In genomic region chr11:70872299-70872698, GRCh38 we compare ENCODE assay signal across 17 cellular contexts.
A peak's percentile ranks its signal among the peaks of the same experiment; 100 is the strongest.
DNase-seq lines count a peak whose midpoint lies in the region; ATAC-seq, FAIRE-seq and TF ChIP-seq lines count a peak whose summit lies in the region.
"Had no signal": no experiment of that assay in that cellular context is flagged by ENCODE, and none has a peak within 500 bp of the region (broad histone marks: within the 10 kb centered on the region; RNA-seq: fewer than 3 reads in every experiment).

No MANE protein-coding gene starts in this region.

- no peak for TF ChIP-seq EP300 in H1 (IDR thresholded peaks at IDR 0.05; ENCODE audit: borderline replicate concordance in 1 of 2, low read depth in 2 of 2, low read length in 2 of 2)

- no peak overlapping the region for H3K4ac ChIP-seq in H1 (replicated peaks; ENCODE audit: insufficient read length, low read depth, low read length)

- in situ Hi-C loops in gastrocnemius medialis (cut with MboI; ENCODE audit: low sequenced_read_pairs in 4 of 4) = no loop called here

- FAIRE-seq in H1 (lab: Jason Lieb, UNC) (no peak), kidney (lab: Jason Lieb, UNC) (no peak)
- FAIRE-seq: GM12892 had no signal

- peaks cover 14% of the 10 kb centered on the region for H3K27me3 Mint-ChIP-seq in GM23338 (ENCODE audit: insufficient read depth, low read depth, poor library complexity)

- no peaks in the 10 kb centered on the region for H3K36me3 ChIP-seq in GM23338 (ENCODE audit: insufficient read depth)
- no peaks in the 10 kb centered on the region for H3K36me3 ChIP-seq in H1 (ENCODE audit: control insufficient read depth in 2 of 4, insufficient read depth in 4 of 4, low read length in 3 of 4)
- no peaks in the 10 kb centered on the region for H3K36me3 ChIP-seq in kidney (ENCODE audit: control insufficient read depth in 1 of 2, insufficient read depth in 2 of 2, low read length in 2 of 2)
- H3K36me3 ChIP-seq in stomach smooth muscle (ENCODE audit: control insufficient read depth in 2 of 2, insufficient read depth in 2 of 2, low read length in 2 of 2) = no peaks in the 10 kb centered on the region
- H3K36me3 ChIP-seq in OCI-LY7 (ENCODE audit: insufficient read depth, low read length) = no peaks in the 10 kb centered on the region
- no peaks in the 10 kb centered on the region for H3K36me3 ChIP-seq in gastrocnemius medialis
- H3K36me3 ChIP-seq: HAP-1 had no signal

- H3K14ac ChIP-seq in H1 (ENCODE audit: insufficient read length) = no peak overlapping the region

- no peak overlapping the region for H2BK20ac ChIP-seq in H1 (ENCODE audit: low read length)

- H3K9me2 ChIP-seq in GM23338 (ENCODE audit: insufficient read depth) (no peaks in the 10 kb centered on the region), OCI-LY7 (ENCODE audit: insufficient read depth, low read length) (no peaks in the 10 kb centered on the region)

- BruUV-seq in OCI-LY7 (replicated peaks; lab: Mats Ljungman, UMichigan) = no TSS peak

- H3K79me2 ChIP-seq in GM23338 (replicated peaks; ENCODE audit: insufficient read depth) (no peaks in the 10 kb centered on the region; the same call in 1 of the 2 replicates), H1 (ENCODE audit: control insufficient read depth in 1 of 2, insufficient read depth in 2 of 2, low read length in 2 of 2) (no peaks in the 10 kb centered on the region), OCI-LY7 (ENCODE audit: insufficient read depth, low read depth, low read length) (no peaks in the 10 kb centered on the region)

- H3K27ac Mint-ChIP-seq in GM23338 = 0 out of 2 replicates have a peak overlapping the region, but pooled peaks have one; percentile 64
- H3K27ac Mint-ChIP-seq: B cell; CD4-positive, alpha-beta T cell had no signal

- CTCF ChIA-PET in H1 (lab: Charles Lee; ENCODE audit: partially characterized antibody) = interaction anchor here (0.6 to 1.1 kb wide), 2 partner anchors 11 to 403 kb away, joined by 3 to 4 read pairs; no protein-coding TSS in a partner anchor
- CTCF ChIA-PET in OCI-LY7 (lab: Charles Lee; ENCODE audit: unreplicated experiment) = no interaction called here

- H3K79me1 ChIP-seq in H1 (ENCODE audit: low read depth, low read length) = peaks cover 4% of the 10 kb centered on the region

- H3K9me3 ChIP-seq in H1 (ENCODE audit: insufficient read depth in 2 of 2, low read depth in 1 of 2, low read length in 1 of 2) (no peaks in the 10 kb centered on the region), kidney (ENCODE audit: control insufficient read depth in 1 of 2, low read length in 2 of 2) (no peaks in the 10 kb centered on the region), stomach smooth muscle (ENCODE audit: control insufficient read depth in 2 of 2, low read length in 2 of 2) (no peaks in the 10 kb centered on the region), OCI-LY7 (ENCODE audit: low read length) (no peaks in the 10 kb centered on the region), gastrocnemius medialis (no peaks in the 10 kb centered on the region)
- H3K9me3 ChIP-seq: Caco-2, HAP-1 had no signal

- H3K27me3 ChIP-seq in GM23338 (ENCODE audit: insufficient read depth) = no peaks in the 10 kb centered on the region
- no peaks in the 10 kb centered on the region for H3K27me3 ChIP-seq in H1 (replicated peaks in 1 of 4; ENCODE audit: control insufficient read depth in 3 of 4, extremely low read depth in 1 of 4, insufficient read depth in 3 of 4, low read length in 3 of 4)
- H3K27me3 ChIP-seq in stomach smooth muscle (ENCODE audit: control insufficient read depth in 1 of 2, insufficient read depth in 2 of 2, low read length in 2 of 2) = no peaks in the 10 kb centered on the region
- peaks cover 0 to 23% (median 20%) of the 10 kb centered on the region in 3 donors for H3K27me3 ChIP-seq in gastrocnemius medialis

- peaks cover 50% of the 10 kb centered on the region for H3K4me1 Mint-ChIP-seq in GM23338
- H3K4me1 Mint-ChIP-seq: B cell had no signal

- no peak overlapping the region for H4K8ac ChIP-seq in H1 (ENCODE audit: extremely low read depth, insufficient read depth, low read length)

- H3K36me3 Mint-ChIP-seq in GM23338 (ENCODE audit: low read depth) = no peaks in the 10 kb centered on the region; the same call in 2 of the 3 replicates

- H3K4me3 ChIP-seq in GM23338 (no peak overlapping the region), H1 (ENCODE audit: extremely low read depth in 1 of 4, insufficient read depth in 2 of 4, low read depth in 3 of 4, low read length in 4 of 4) (no peak overlapping the region), kidney (ENCODE audit: low read length in 2 of 2) (no peak overlapping the region), stomach smooth muscle (ENCODE audit: low read length in 2 of 2) (peak overlapping the region in 1 of 2 donors; percentile 49), OCI-LY7 (ENCODE audit: low read depth, low read length, poor library complexity, severe bottlenecking) (no peak overlapping the region), gastrocnemius medialis (no peak overlapping the region)
- H3K4me3 ChIP-seq: HAP-1 had no signal

- H2BK120ac ChIP-seq in H1 (replicated peaks; ENCODE audit: low read depth, low read length) = no peak overlapping the region

- H4K20me1 ChIP-seq in GM23338 (replicated peaks; ENCODE audit: insufficient read depth) = peaks cover 19% of the 10 kb centered on the region
- peaks cover 3 to 13% of the 10 kb centered on the region in 2 experiments for H4K20me1 ChIP-seq in H1 (replicated peaks in 1 of 2; ENCODE audit: control insufficient read depth in 1 of 2, insufficient read depth in 2 of 2, low read length in 2 of 2)
- no peaks in the 10 kb centered on the region for H4K20me1 ChIP-seq in OCI-LY7 (ENCODE audit: insufficient read depth, low read length)

- no peak overlapping the region; the same call in 1 of the 2 replicates for H2AK5ac ChIP-seq in H1 (ENCODE audit: low read depth, low read length)

- DNase-seq in GM23338 (ENCODE audit: low spot score) (no peak), H1 (ENCODE audit: low read depth in 1 of 2, low spot score in 2 of 2) (no peak), kidney (peak; percentile 27), AG20443 (ENCODE audit: low spot score) (no peak), OCI-LY7 (ENCODE audit: low spot score) (no peak), gastrocnemius medialis (no peak)
- no peak for DNase-seq in NK-92 treated with Interleukin-12 subunit alpha and Interleukin-12 subunit beta, amount 100 ng/mL, for 24 hours (lab: John Stamatoyannopoulos, UW)
- DNase-seq: 8988T; C1 segment of cervical spinal cord; Caco-2; CD4-positive, alpha-beta T cell; GDM1; GOT3 had no signal

- intact Hi-C loops in kidney (cut with DNase I) (no loop called here), OCI-LY7 (cut with micrococcal nuclease; ENCODE audit: unreplicated experiment) (no loop called here), gastrocnemius medialis (cut with DNase I; ENCODE audit: low total_unique reads) (no loop called here)

- POLR2A ChIA-PET in H1 (lab: Charles Lee; ENCODE audit: partially characterized antibody) (interaction anchor here (1.5 kb wide), 1 partner anchor 23 kb away, joined by 3 read pairs; no protein-coding TSS in a partner anchor), OCI-LY7 (lab: Charles Lee) (no interaction called here)

- H4K5ac ChIP-seq in H1 (ENCODE audit: insufficient read length, low read depth, low read length) = no peak overlapping the region

- WGBS in H1 (ENCODE audit: extremely low coverage in 1 of 2, insufficient coverage in 1 of 2, insufficient read length in 1 of 2, insufficient replicate concordance in 2 of 2, low coverage in 1 of 2, low lambda C conversion rate in 2 of 2, missing lambda C conversion rate in 1 of 2), 2 experiments = 90% methylated on average over 11 of the region's 11 CpGs; no CpG with 5 or more reads in 1 of the 2 experiments

- ATAC-seq in GM23338 (no peak), gastrocnemius medialis (no peak)

- H3K9ac ChIP-seq in H1 (replicated peaks in 1 of 4; ENCODE audit: extremely low read depth in 1 of 4, low read depth in 3 of 4, low read length in 3 of 4) = no peak overlapping the region
- H3K9ac ChIP-seq in kidney (ENCODE audit: low read length in 2 of 2) = no peak overlapping the region
- no peak overlapping the region for H3K9ac ChIP-seq in stomach smooth muscle (ENCODE audit: low read length in 2 of 2)

- no peak for TF ChIP-seq RAD21 in H1 (IDR thresholded peaks at IDR 0.05 in 1 of 2, conservative IDR thresholded peaks at IDR 0.05 in 1 of 2; ENCODE audit: low read depth in 2 of 2, low read length in 2 of 2)

- H3K18ac ChIP-seq in H1 (ENCODE audit: extremely low read depth, low read length) = no peak overlapping the region; the same call in 1 of the 2 replicates

- H3F3A ChIP-seq in GM23338 (replicated peaks; ENCODE audit: low read depth) = no peaks in the 10 kb centered on the region

- no peak overlapping the region for H2AFZ ChIP-seq in GM23338
- H2AFZ ChIP-seq in H1 (ENCODE audit: low read length) = no peak overlapping the region
- H2AFZ ChIP-seq in OCI-LY7 (ENCODE audit: low read length) = no peak overlapping the region

- H2BK5ac ChIP-seq in H1 (ENCODE audit: low read depth, low read length) = no peak overlapping the region

- no peak overlapping the region for H3K27ac ChIP-seq in GM23338 (ENCODE audit: low read depth)
- H3K27ac ChIP-seq in H1 (ENCODE audit: low read depth, low read length) = no peak overlapping the region
- no peak overlapping the region for H3K27ac ChIP-seq in kidney (ENCODE audit: low read depth in 2 of 2, low read length in 2 of 2)
- H3K27ac ChIP-seq in stomach smooth muscle (ENCODE audit: low read length) = peak overlapping the region; percentile 53
- no peak overlapping the region for H3K27ac ChIP-seq in OCI-LY7 (ENCODE audit: low read depth, low read length, poor library complexity, severe bottlenecking)
- H3K27ac ChIP-seq in gastrocnemius medialis = no peak overlapping the region

- TF ChIP-seq POLR2A in H1 (IDR thresholded peaks at IDR 0.05; ENCODE audit: control extremely low read depth in 1 of 2, low read depth in 2 of 2, low read length in 2 of 2) (no peak), gastrocnemius medialis (IDR thresholded peaks at IDR 0.05) (no peak)

- TF ChIP-seq CTCF in GM23338 (conservative IDR thresholded peaks at IDR 0.05; ENCODE audit: low read depth in 2 of 2) = no peak
- TF ChIP-seq CTCF in H1 (IDR thresholded peaks at IDR 0.05; ENCODE audit: control extremely low read depth in 1 of 3, insufficient read depth in 1 of 3, low read depth in 1 of 3, low read length in 3 of 3) = no peak
- TF ChIP-seq CTCF in kidney (IDR thresholded peaks at IDR 0.05; ENCODE audit: borderline replicate concordance, extremely low read depth, insufficient read depth) = no peak
- no peak for TF ChIP-seq CTCF in OCI-LY7 (conservative IDR thresholded peaks at IDR 0.05; ENCODE audit: low read length)
- no peak for TF ChIP-seq CTCF in gastrocnemius medialis (IDR thresholded peaks at IDR 0.05 in 4 of 5, conservative IDR thresholded peaks at IDR 0.05 in 1 of 5)

- H2BK15ac ChIP-seq in H1 (ENCODE audit: low read length) = no peak overlapping the region

- H4K91ac ChIP-seq in H1 (replicated peaks; ENCODE audit: insufficient read length, low read length) = no peak overlapping the region

- H3K4me1 ChIP-seq in GM23338 (ENCODE audit: insufficient read depth) (peaks cover 16% of the 10 kb centered on the region), H1 (replicated peaks in 1 of 4; ENCODE audit: control insufficient read depth in 3 of 4, insufficient read depth in 4 of 4, low read length in 3 of 4) (peaks cover 9 to 18% (median 14%) of the 10 kb centered on the region in 4 experiments), kidney (ENCODE audit: control insufficient read depth in 1 of 2, insufficient read depth in 1 of 2, low read depth in 1 of 2, low read length in 2 of 2) (peaks cover 0 to 6% of the 10 kb centered on the region in 2 donors), stomach smooth muscle (ENCODE audit: control insufficient read depth, insufficient read depth, low read length) (peaks cover 24% of the 10 kb centered on the region), OCI-LY7 (ENCODE audit: insufficient read depth, low read length, poor library complexity, severe bottlenecking) (no peaks in the 10 kb centered on the region), gastrocnemius medialis (no peaks in the 10 kb centered on the region)
- H3K4me1 ChIP-seq: Caco-2, HAP-1 had no signal

- H3K4me2 ChIP-seq in GM23338 (peak overlapping the region; percentile 0; the same call in 1 of the 2 replicates), H1 (ENCODE audit: insufficient read depth in 1 of 2, low read depth in 2 of 2, low read length in 2 of 2) (peak overlapping the region in 1 of 2 experiments; percentile 40; a peak in 2 of 4 replicates), OCI-LY7 (ENCODE audit: low read length) (no peak overlapping the region)

- H3K56ac ChIP-seq in H1 (replicated peaks; ENCODE audit: insufficient read length, low read depth, low read length) = no peak overlapping the region

- no peak overlapping the region; the same call in 2 of the 3 replicates for H3K4me3 Mint-ChIP-seq in GM23338
- H3K4me3 Mint-ChIP-seq: B cell; CD4-positive, alpha-beta T cell had no signal

- H3K9me3 Mint-ChIP-seq in GM23338 = no peaks in the 10 kb centered on the region
- H3K9me3 Mint-ChIP-seq: CD4-positive, alpha-beta T cell had no signal

- peaks cover 2% of the 10 kb centered on the region; the same call in 1 of the 2 replicates for H3K23me2 ChIP-seq in H1 (ENCODE audit: low read depth, low read length)

- H2BK12ac ChIP-seq in H1 (ENCODE audit: low read depth, low read length) = peak overlapping the region; percentile 71; the same call in 1 of the 2 replicates

- H3K23ac ChIP-seq in H1 (ENCODE audit: insufficient read length) = no peak overlapping the region
